Comparison of ENCODE assay signal across 19 cellular contexts in the genomic region with DNA sequence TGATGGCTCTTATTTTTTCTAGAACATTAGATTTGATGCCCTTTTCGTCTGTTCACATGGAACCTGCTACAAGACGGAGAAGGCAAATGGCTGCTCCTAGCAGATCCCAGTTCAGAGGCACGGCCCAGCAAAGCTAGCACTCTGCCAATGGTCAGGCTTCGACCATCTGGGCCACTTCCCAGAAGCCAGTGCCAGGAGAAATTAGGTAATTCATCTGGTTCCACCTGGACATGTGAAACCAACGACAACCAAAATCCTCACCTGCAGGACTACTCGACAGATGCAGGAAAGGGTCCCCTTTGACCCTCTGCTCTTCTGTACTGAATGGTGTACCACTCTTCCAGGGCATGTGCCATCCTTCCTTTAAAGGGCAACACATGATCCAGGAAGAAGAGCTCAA. TPM values are rescaled to one million over a fixed set of nuclear protein-coding genes. Genes with fewer than 3 reads are reported as not detected.
DNase-seq lines count a peak whose midpoint lies in the region; ATAC-seq and TF ChIP-seq lines count a peak whose summit lies in the region.
"Had no signal": no experiment of that assay in that cellular context is flagged by ENCODE, and none has a peak within 500 bp of the region (broad histone marks: within the 10 kb centered on the region; RNA-seq: fewer than 3 reads in every experiment).

No MANE protein-coding gene starts in this region.

- no peaks in the 10 kb centered on the region for H3K9me3 Mint-ChIP-seq in activated CD4-positive, alpha-beta memory T cell treated with anti-CD3 and anti-CD28 coated beads for 36 hours
- no peaks in the 10 kb centered on the region for H3K9me3 Mint-ChIP-seq in activated CD4-positive, alpha-beta memory T cell treated with anti-CD3 and anti-CD28 coated beads, Interleukin-2, amount 10 ng/mL, durations not matched to agents 7 days and 5 days
- no peaks in the 10 kb centered on the region for H3K9me3 Mint-ChIP-seq in osteocyte (ENCODE audit: unreplicated experiment)
- H3K9me3 Mint-ChIP-seq: stimulated activated naive CD8-positive, alpha-beta T cell treated with anti-CD3 and anti-CD28 coated beads, Interleukin-15, amount 100 ng/mL, for 72 hours had no signal

- peak overlapping the region; percentile 23 for H3K4me3 Mint-ChIP-seq in activated CD4-positive, alpha-beta memory T cell treated with anti-CD3 and anti-CD28 coated beads for 36 hours
- no peak overlapping the region for H3K4me3 Mint-ChIP-seq in activated CD4-positive, alpha-beta memory T cell treated with anti-CD3 and anti-CD28 coated beads, Interleukin-2, amount 10 ng/mL, durations not matched to agents 7 days and 5 days
- peak overlapping the region; percentile 22 for H3K4me3 Mint-ChIP-seq in osteocyte (ENCODE audit: unreplicated experiment)

- peak; percentile 59 for ATAC-seq in body of pancreas
- no peak for ATAC-seq in HG02623 (IDR thresholded peaks at IDR 0.05; ENCODE audit: unreplicated experiment)
- ATAC-seq in upper lobe of left lung (ENCODE audit: low FRiP score in 2 of 2), result no peak
- ATAC-seq: stimulated activated naive CD8-positive, alpha-beta T cell treated with anti-CD3 and anti-CD28 coated beads, Interleukin-15, amount 100 ng/mL, for 72 hours had no signal

- intact Hi-C loops in activated CD4-positive, alpha-beta memory T cell treated with anti-CD3 and anti-CD28 coated beads for 36 hours (cut with micrococcal nuclease), result no loop called here
- intact Hi-C loops in body of pancreas (cut with DNase I), result no loop called here

- peaks cover 53% of the 10 kb centered on the region for H3K4me1 Mint-ChIP-seq in activated CD4-positive, alpha-beta memory T cell treated with anti-CD3 and anti-CD28 coated beads for 36 hours (ENCODE audit: low read depth)
- peaks cover 66% of the 10 kb centered on the region for H3K4me1 Mint-ChIP-seq in activated CD4-positive, alpha-beta memory T cell treated with anti-CD3 and anti-CD28 coated beads, Interleukin-2, amount 10 ng/mL, durations not matched to agents 7 days and 5 days
- H3K4me1 Mint-ChIP-seq in osteocyte (ENCODE audit: unreplicated experiment), result peaks cover 26% of the 10 kb centered on the region

- no peaks in the 10 kb centered on the region for H3K27me3 ChIP-seq in body of pancreas
- peaks cover 0 to 7% (median 0%) of the 10 kb centered on the region in 4 donors for H3K27me3 ChIP-seq in upper lobe of left lung
- H3K27me3 ChIP-seq: breast epithelium, vagina had no signal

- WGBS in body of pancreas, 2 donors, result 38% methylated on average over 6 of the region's 6 CpGs
- 93 to 96% methylated on average over 6 of the region's 6 CpGs for WGBS in upper lobe of left lung, 2 donors

- H3K27ac ChIP-seq in body of pancreas (peak overlapping the region; percentile 66 to 99 (median 90)), upper lobe of left lung (no peak overlapping the region)
- H3K27ac ChIP-seq: breast epithelium, vagina had no signal

- POLR2A ChIA-PET in activated CD4-positive, alpha-beta memory T cell treated with anti-CD3 and anti-CD28 coated beads for 36 hours (lab: Charles Lee), result no interaction called here
- POLR2A ChIA-PET in activated CD4-positive, alpha-beta memory T cell treated with anti-CD3 and anti-CD28 coated beads, Interleukin-2, amount 10 ng/mL, durations not matched to agents 7 days and 5 days (lab: Charles Lee), result interaction anchor here (3.9 kb wide), 1 partner anchor 78 kb away, joined by 15 read pairs; a partner anchor contains a TSS

- H3K36me3 Mint-ChIP-seq in activated CD4-positive, alpha-beta memory T cell treated with anti-CD3 and anti-CD28 coated beads for 36 hours, result no peaks in the 10 kb centered on the region
- peaks cover 2% of the 10 kb centered on the region for H3K36me3 Mint-ChIP-seq in activated CD4-positive, alpha-beta memory T cell treated with anti-CD3 and anti-CD28 coated beads, Interleukin-2, amount 10 ng/mL, durations not matched to agents 7 days and 5 days (ENCODE audit: low read depth)
- no peaks in the 10 kb centered on the region for H3K36me3 Mint-ChIP-seq in osteocyte (ENCODE audit: unreplicated experiment)

- peak in 2 of 3 donors; percentile 46 to 55 for TF ChIP-seq POLR2A in body of pancreas (IDR thresholded peaks at IDR 0.05)
- TF ChIP-seq POLR2A in upper lobe of left lung (IDR thresholded peaks at IDR 0.05), result no peak

- H3K27me3 Mint-ChIP-seq in activated CD4-positive, alpha-beta memory T cell treated with anti-CD3 and anti-CD28 coated beads for 36 hours, result no peaks in the 10 kb centered on the region
- no peaks in the 10 kb centered on the region for H3K27me3 Mint-ChIP-seq in activated CD4-positive, alpha-beta memory T cell treated with anti-CD3 and anti-CD28 coated beads, Interleukin-2, amount 10 ng/mL, durations not matched to agents 7 days and 5 days
- no peaks in the 10 kb centered on the region for H3K27me3 Mint-ChIP-seq in osteocyte (ENCODE audit: unreplicated experiment)
- H3K27me3 Mint-ChIP-seq: progenitor cell of endocrine pancreas; stimulated activated naive CD8-positive, alpha-beta T cell treated with anti-CD3 and anti-CD28 coated beads, Interleukin-15, amount 100 ng/mL, for 72 hours had no signal

- H3K27ac Mint-ChIP-seq in activated CD4-positive, alpha-beta memory T cell treated with anti-CD3 and anti-CD28 coated beads for 36 hours, result no peak overlapping the region
- H3K27ac Mint-ChIP-seq in activated CD4-positive, alpha-beta memory T cell treated with anti-CD3 and anti-CD28 coated beads, Interleukin-2, amount 10 ng/mL, durations not matched to agents 7 days and 5 days, result no peak overlapping the region
- H3K27ac Mint-ChIP-seq in osteocyte (ENCODE audit: unreplicated experiment), result no peak overlapping the region
- H3K27ac Mint-ChIP-seq: progenitor cell of endocrine pancreas had no signal

- no peak for TF ChIP-seq EP300 in upper lobe of left lung (IDR thresholded peaks at IDR 0.05)

- H3K36me3 ChIP-seq in body of pancreas (replicated peaks in 1 of 2; ENCODE audit: insufficient read depth in 1 of 2, low read depth in 2 of 2), result no peaks in the 10 kb centered on the region
- no peaks in the 10 kb centered on the region for H3K36me3 ChIP-seq in upper lobe of left lung
- H3K36me3 ChIP-seq: breast epithelium, spleen, vagina had no signal

- CTCF ChIA-PET in activated CD4-positive, alpha-beta memory T cell treated with anti-CD3 and anti-CD28 coated beads for 36 hours (lab: Charles Lee), result interaction anchor here (1.6 to 1.8 kb wide), 2 partner anchors 25 to 77 kb away, joined by 4 to 5 read pairs; no protein-coding TSS in a partner anchor
- CTCF ChIA-PET in activated CD4-positive, alpha-beta memory T cell treated with anti-CD3 and anti-CD28 coated beads, Interleukin-2, amount 10 ng/mL, durations not matched to agents 7 days and 5 days (lab: Charles Lee), result no interaction called here

- H3K4me3 ChIP-seq in body of pancreas (no peak overlapping the region), upper lobe of left lung (no peak overlapping the region)
- H3K4me3 ChIP-seq: vagina had no signal

- H3K4me1 ChIP-seq in body of pancreas, result peaks cover 36% of the 10 kb centered on the region
- H3K4me1 ChIP-seq in upper lobe of left lung, result peaks cover 3 to 16% (median 14%) of the 10 kb centered on the region in 4 donors
- H3K4me1 ChIP-seq: breast epithelium had no signal

- no peaks in the 10 kb centered on the region for H3K9me3 ChIP-seq in body of pancreas
- H3K9me3 ChIP-seq in upper lobe of left lung, result no peaks in the 10 kb centered on the region
- H3K9me3 ChIP-seq: breast epithelium, spleen, vagina had no signal

- no peak for DNase-seq in activated CD4-positive, alpha-beta memory T cell treated with anti-CD3 and anti-CD28 coated beads for 36 hours
- no peak for DNase-seq in activated CD4-positive, alpha-beta memory T cell treated with anti-CD3 and anti-CD28 coated beads, Interleukin-2, amount 10 ng/mL, durations not matched to agents 7 days and 5 days
- DNase-seq in NCI-H69 (lab: John Stamatoyannopoulos, UW), result peak; percentile 29
- DNase-seq in body of pancreas, result peak; percentile 88 to 91 (median 90)
- DNase-seq in osteocyte (ENCODE audit: extremely low spot score, unreplicated experiment), result no peak
- no peak for DNase-seq in upper lobe of left lung
- no peak for DNase-seq in KG1 (lab: John Stamatoyannopoulos, UW)
- DNase-seq: ACHN; effector CD4-positive, alpha-beta T cell; GF-D8; hippocampal formation; NCI-H1105; NCI-H226; spleen; stimulated activated naive CD8-positive, alpha-beta T cell treated with anti-CD3 and anti-CD28 coated beads, Interleukin-15, amount 100 ng/mL, for 72 hours had no signal

- TF ChIP-seq CTCF in body of pancreas (IDR thresholded peaks at IDR 0.05) (peak in 3 of 7 experiments; percentile 14 to 30 (median 16)), osteocyte (IDR thresholded peaks at IDR 0.05) (no peak), upper lobe of left lung (IDR thresholded peaks at IDR 0.05) (no peak)

RNA-seq across cellular contexts. Expression of a gene that starts 25.4 kb away (rescaled TPM):
- 10 to 100 TPM; 29.7 to 37.2 TPM for total RNA-seq in activated CD4-positive, alpha-beta memory T cell treated with anti-CD3 and anti-CD28 coated beads for 36 hours
- total RNA-seq in activated CD4-positive, alpha-beta memory T cell treated with anti-CD3 and anti-CD28 coated beads, Interleukin-2, amount 10 ng/mL, durations not matched to agents 7 days and 5 days, result 10 to 100 TPM; 30.3 to 31.4 TPM
- total RNA-seq in body of pancreas, result 10 to 100 TPM; 33.6 to 34.0 TPM
- 44.2 and 47.9 TPM in 2 replicates for total RNA-seq in osteocyte
- total RNA-seq in upper lobe of left lung, result 10 to 100 TPM in 5 of 6 donors, 1 to 10 TPM in 1; 6.4 to 39.8 (median 23.4) TPM

Comparison
In these comparisons a context has a peak if more than half of its experiments do, and no peak if none do; other contexts are left out.
1. DNase-seq: peak in NCI-H69 (single experiment) and body of pancreas (4 of 4); none in activated CD4-positive, alpha-beta memory T cell treated with anti-CD3 and anti-CD28 coated beads for 36 hours (single experiment), activated CD4-positive, alpha-beta memory T cell treated with anti-CD3 and anti-CD28 coated beads, Interleukin-2, amount 10 ng/mL, durations not matched to agents 7 days and 5 days (single experiment), osteocyte (single experiment), upper lobe of left lung (0 of 2) and KG1 (single experiment).
2. H3K27ac ChIP-seq: peak in body of pancreas (4 of 4); none in upper lobe of left lung (0 of 4).
3. POLR2A ChIP-seq: peak in body of pancreas (2 of 3); none in upper lobe of left lung (0 of 4).